Comparison of ENCODE assay signal across 13 cellular contexts in the genomic region with DNA sequence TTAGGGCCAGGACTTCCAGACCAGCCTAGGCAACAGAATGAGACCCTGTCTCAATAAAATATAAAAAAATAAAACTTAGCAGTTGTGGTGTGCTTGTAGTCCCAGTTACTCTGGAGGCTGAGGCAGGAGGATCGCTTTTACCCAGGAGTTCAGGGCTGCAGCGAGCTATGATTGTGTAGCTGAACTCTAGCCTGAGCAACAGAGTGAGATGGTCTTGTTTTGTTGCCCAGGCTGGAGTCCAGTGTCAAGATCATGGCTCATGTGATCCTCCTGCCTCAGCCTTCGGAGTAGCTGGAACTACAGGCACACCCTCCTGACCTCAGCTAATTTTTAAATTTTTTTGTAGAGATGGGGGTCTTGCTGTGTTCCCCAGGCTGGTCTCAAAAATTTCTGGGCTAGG. TPM values are rescaled to one million over a fixed set of nuclear protein-coding genes. Genes with fewer than 3 reads are reported as not detected.
A peak's percentile ranks its signal among the peaks of the same experiment; 100 is the strongest.
DNase-seq lines count a peak whose midpoint lies in the region; ATAC-seq and TF ChIP-seq lines count a peak whose summit lies in the region.
"Had no signal": no experiment of that assay in that cellular context is flagged by ENCODE, and none has a peak within 500 bp of the region (broad histone marks: within the 10 kb centered on the region; RNA-seq: fewer than 3 reads in every experiment).

No MANE protein-coding gene starts in this region.

- no peaks in the 10 kb centered on the region for H3K36me3 Mint-ChIP-seq in CD4-positive, CD25-positive, alpha-beta regulatory T cell

- H3K79me2 ChIP-seq in OCI-LY7 (ENCODE audit: insufficient read depth, low read depth, low read length), result no peaks in the 10 kb centered on the region; the same call in 1 of the 2 replicates

- H3K9me3 ChIP-seq in CD4-positive, CD25-positive, alpha-beta regulatory T cell (ENCODE audit: control insufficient read depth in 2 of 2, low read length in 2 of 2), result no peaks in the 10 kb centered on the region
- H3K9me3 ChIP-seq in RWPE2 (ENCODE audit: severe bottlenecking), result no peaks in the 10 kb centered on the region
- peaks cover 0 to 3% (median 0%) of the 10 kb centered on the region in 4 donors for H3K9me3 ChIP-seq in esophagus muscularis mucosa
- no peaks in the 10 kb centered on the region for H3K9me3 ChIP-seq in sigmoid colon
- no peaks in the 10 kb centered on the region for H3K9me3 ChIP-seq in OCI-LY7 (ENCODE audit: low read length)

- H3K4me3 ChIP-seq in CD4-positive, CD25-positive, alpha-beta regulatory T cell (ENCODE audit: low read depth, low read length), result no peak overlapping the region
- H3K4me3 ChIP-seq in RWPE2 (ENCODE audit: severe bottlenecking), result no peak overlapping the region
- H3K4me3 ChIP-seq in esophagus muscularis mucosa, result no peak overlapping the region
- H3K4me3 ChIP-seq in sigmoid colon, result no peak overlapping the region
- H3K4me3 ChIP-seq in OCI-LY7 (ENCODE audit: low read depth, low read length, poor library complexity, severe bottlenecking), result no peak overlapping the region

- no peak for DNase-seq in CD4-positive, CD25-positive, alpha-beta regulatory T cell
- DNase-seq in RWPE2 (ENCODE audit: low spot score), result no peak
- DNase-seq in esophagus muscularis mucosa (ENCODE audit: extremely low spot score), result no peak
- no peak for DNase-seq in sigmoid colon
- DNase-seq in sciatic nerve (ENCODE audit: low spot score), result no peak
- no peak for DNase-seq in islet precursor cell
- DNase-seq in OCI-LY7 (ENCODE audit: low spot score), result no peak
- DNase-seq: activated T-cell treated with anti-CD3 and anti-CD28 coated beads, Interleukin-2, amount 50 U/mL, for 72 hours; DND-41; kidney glomerular epithelial cell; NCI-H2107 had no signal

- TF ChIP-seq CTCF in RWPE2 (IDR thresholded peaks at IDR 0.05; ENCODE audit: poor library complexity, severe bottlenecking), result no peak
- no peak for TF ChIP-seq CTCF in esophagus muscularis mucosa (IDR thresholded peaks at IDR 0.05)
- TF ChIP-seq CTCF in sigmoid colon (IDR thresholded peaks at IDR 0.05), result no peak
- no peak for TF ChIP-seq CTCF in OCI-LY7 (conservative IDR thresholded peaks at IDR 0.05; ENCODE audit: low read length)

- no peak overlapping the region for H2AFZ ChIP-seq in OCI-LY7 (ENCODE audit: low read length)

- H4K20me1 ChIP-seq in OCI-LY7 (ENCODE audit: insufficient read depth, low read length), result no peaks in the 10 kb centered on the region

- no TSS peak for BruUV-seq in OCI-LY7 (replicated peaks; lab: Mats Ljungman, UMichigan)

- peaks cover 14% of the 10 kb centered on the region for H3K27me3 Mint-ChIP-seq in CD4-positive, CD25-positive, alpha-beta regulatory T cell

- peak overlapping the region; percentile 72 to 93 (median 90) for H3K27ac Mint-ChIP-seq in CD4-positive, CD25-positive, alpha-beta regulatory T cell
- H3K27ac Mint-ChIP-seq: activated T-cell treated with anti-CD3 and anti-CD28 coated beads, Interleukin-2, amount 50 U/mL, for 72 hours had no signal

- intact Hi-C loops in esophagus muscularis mucosa (cut with DNase I) (no loop called here), sigmoid colon (cut with DNase I) (no loop called here), sciatic nerve (cut with DNase I) (no loop called here), OCI-LY7 (cut with micrococcal nuclease; ENCODE audit: unreplicated experiment) (no loop called here)

- H3K9me3 Mint-ChIP-seq in CD4-positive, CD25-positive, alpha-beta regulatory T cell, result peaks cover 0 to 3% (median 0%) of the 10 kb centered on the region in 7 donors
- H3K9me3 Mint-ChIP-seq: activated T-cell treated with anti-CD3 and anti-CD28 coated beads, Interleukin-2, amount 50 U/mL, for 72 hours had no signal

- H3K27ac ChIP-seq in CD4-positive, CD25-positive, alpha-beta regulatory T cell (ENCODE audit: insufficient read depth, low read length, poor library complexity, severe bottlenecking), result peak overlapping the region; percentile 100
- H3K27ac ChIP-seq in RWPE2 (ENCODE audit: poor library complexity, severe bottlenecking) (peak overlapping the region; percentile 99), esophagus muscularis mucosa (replicated peaks in 1 of 4) (peak overlapping the region; percentile 97 to 99 (median 99)), sigmoid colon (peak overlapping the region; percentile 97 to 100 (median 98)), OCI-LY7 (ENCODE audit: low read depth, low read length, poor library complexity, severe bottlenecking) (no peak overlapping the region)

- peaks cover 0 to 30% (median 17%) of the 10 kb centered on the region in 4 donors for H3K4me1 Mint-ChIP-seq in CD4-positive, CD25-positive, alpha-beta regulatory T cell

- CTCF ChIA-PET in OCI-LY7 (lab: Charles Lee; ENCODE audit: unreplicated experiment), result no interaction called here

- POLR2A ChIA-PET in OCI-LY7 (lab: Charles Lee), result interaction anchor here (0.5 kb wide), 1 partner anchor 9 kb away, joined by 3 read pairs; no protein-coding TSS in a partner anchor

- TF ChIP-seq POLR2A in esophagus muscularis mucosa (IDR thresholded peaks at IDR 0.05; ENCODE audit: low read depth) (no peak), sigmoid colon (IDR thresholded peaks at IDR 0.05) (no peak)

- TF ChIP-seq EP300 in esophagus muscularis mucosa (IDR thresholded peaks at IDR 0.05) (no peak), sigmoid colon (IDR thresholded peaks at IDR 0.05) (no peak)

- WGBS in esophagus muscularis mucosa, result 100% methylated on average over 2 of the region's 3 CpGs
- WGBS in sigmoid colon, 2 donors, result 76 to 80% methylated on average over 3 of the region's 3 CpGs

- H3K4me1 ChIP-seq in CD4-positive, CD25-positive, alpha-beta regulatory T cell (ENCODE audit: control insufficient read depth, insufficient read depth, low read length, poor library complexity, severe bottlenecking), result peaks cover 73% of the 10 kb centered on the region
- H3K4me1 ChIP-seq in RWPE2 (ENCODE audit: insufficient read depth, poor library complexity, severe bottlenecking) (peaks cover 59% of the 10 kb centered on the region), esophagus muscularis mucosa (peaks cover 58 to 86% (median 80%) of the 10 kb centered on the region in 4 donors), sigmoid colon (peaks cover 0 to 67% (median 66%) of the 10 kb centered on the region in 4 donors), OCI-LY7 (ENCODE audit: insufficient read depth, low read length, poor library complexity, severe bottlenecking) (peaks cover 77% of the 10 kb centered on the region)

- H3K4me2 ChIP-seq in OCI-LY7 (ENCODE audit: low read length), result no peak overlapping the region

- no peaks in the 10 kb centered on the region for H3K36me3 ChIP-seq in CD4-positive, CD25-positive, alpha-beta regulatory T cell (ENCODE audit: control insufficient read depth, insufficient read depth, low read length)
- H3K36me3 ChIP-seq in RWPE2 (ENCODE audit: low read depth), result peaks cover 3% of the 10 kb centered on the region
- H3K36me3 ChIP-seq in esophagus muscularis mucosa, result no peaks in the 10 kb centered on the region
- no peaks in the 10 kb centered on the region for H3K36me3 ChIP-seq in sigmoid colon
- no peaks in the 10 kb centered on the region for H3K36me3 ChIP-seq in OCI-LY7 (ENCODE audit: insufficient read depth, low read length)

- no peak overlapping the region for H3K4me3 Mint-ChIP-seq in CD4-positive, CD25-positive, alpha-beta regulatory T cell

- no peak for ATAC-seq in CD4-positive, CD25-positive, alpha-beta regulatory T cell (ENCODE audit: low read depth in 2 of 2)
- ATAC-seq in RWPE2 (ENCODE audit: low read depth) (no peak), sciatic nerve (no peak), GM18873 (IDR thresholded peaks at IDR 0.05; ENCODE audit: low FRiP score, unreplicated experiment) (no peak)
- ATAC-seq: activated T-cell treated with anti-CD3 and anti-CD28 coated beads, Interleukin-2, amount 50 U/mL, for 72 hours had no signal

- no peaks in the 10 kb centered on the region for H3K27me3 ChIP-seq in CD4-positive, CD25-positive, alpha-beta regulatory T cell (ENCODE audit: control insufficient read depth, insufficient read depth, low read length)
- H3K27me3 ChIP-seq in RWPE2 (ENCODE audit: insufficient read depth, poor library complexity, severe bottlenecking) (no peaks in the 10 kb centered on the region), esophagus muscularis mucosa (no peaks in the 10 kb centered on the region), sigmoid colon (no peaks in the 10 kb centered on the region)

- no peaks in the 10 kb centered on the region for H3K9me2 ChIP-seq in OCI-LY7 (ENCODE audit: insufficient read depth, low read length)

RNA-seq across cellular contexts. Expression of a gene that starts 4.3 kb away (rescaled TPM):
- total RNA-seq in CD4-positive, CD25-positive, alpha-beta regulatory T cell, result 2,802 TPM
- polyA plus RNA-seq in CD4-positive, CD25-positive, alpha-beta regulatory T cell, result 100 to 1,000 TPM; 582 to 986 (median 765) TPM
- total RNA-seq in esophagus muscularis mucosa, result 1,000 to 10,000 TPM in 1 of 4 donors, 100 to 1,000 TPM in 2, 10 to 100 TPM in 1; 82.2 to 1,609 (median 182) TPM
- 1,000 to 10,000 TPM in 1 of 4 donors, 100 to 1,000 TPM in 3; 125 to 1,252 (median 504) TPM for total RNA-seq in sigmoid colon
- polyA plus RNA-seq in sigmoid colon, result 100 to 1,000 TPM in 2 of 3 donors, 10 to 100 TPM in 1; 91.6 to 289 (median 249) TPM
- 279 TPM for total RNA-seq in sciatic nerve
- total RNA-seq in OCI-LY7 (2014; rRNA removed; shearing (Covaris generic)), result 43.7 and 45.5 TPM in 2 replicates
- 31.8 TPM in 2 replicates for total RNA-seq in OCI-LY7 (2022)

RNA-seq across cellular contexts. Expression of a gene that starts 11.6 kb away (rescaled TPM):
- total RNA-seq in CD4-positive, CD25-positive, alpha-beta regulatory T cell, result 16.9 TPM
- polyA plus RNA-seq in CD4-positive, CD25-positive, alpha-beta regulatory T cell, result 1 to 10 TPM in 3 of 4 donors, under 1 TPM in 1; 0.24 to 1.9 (median 1.6) TPM
- total RNA-seq in esophagus muscularis mucosa (10 to 100 TPM in 3 of 4 donors, 1 to 10 TPM in 1; 7.1 to 17.0 (median 12.6) TPM), sigmoid colon (10 to 100 TPM; 10.2 to 37.9 (median 12.7) TPM), sciatic nerve (45.1 TPM), OCI-LY7 (2022) (28.8 and 29.4 TPM in 2 replicates)
- 10 to 100 TPM; 36.0 to 80.4 (median 42.1) TPM for polyA plus RNA-seq in sigmoid colon
- total RNA-seq in OCI-LY7 (2014; rRNA removed; shearing (Covaris generic)), result 7.4 and 9.1 TPM in 2 replicates

RNA-seq across cellular contexts. Expression of a gene that starts 14.7 kb away (rescaled TPM):
- total RNA-seq in CD4-positive, CD25-positive, alpha-beta regulatory T cell, result 74.0 TPM
- polyA plus RNA-seq in CD4-positive, CD25-positive, alpha-beta regulatory T cell, result 100 to 1,000 TPM; 326 to 380 (median 341) TPM
- 100 to 1,000 TPM; 236 to 275 (median 250) TPM for total RNA-seq in esophagus muscularis mucosa
- total RNA-seq in sigmoid colon, result 100 to 1,000 TPM; 248 to 312 (median 264) TPM
- 100 to 1,000 TPM; 277 to 379 (median 284) TPM for polyA plus RNA-seq in sigmoid colon
- 117 TPM for total RNA-seq in sciatic nerve
- total RNA-seq in OCI-LY7 (2014; rRNA removed; shearing (Covaris generic)), result 344 and 399 TPM in 2 replicates
- 345 and 357 TPM in 2 replicates for total RNA-seq in OCI-LY7 (2022)

RNA-seq across cellular contexts. Expression of a gene that starts 14.9 kb away (rescaled TPM):
- total RNA-seq in CD4-positive, CD25-positive, alpha-beta regulatory T cell, result 2.8 TPM
- 10 to 100 TPM in 1 of 4 donors, 1 to 10 TPM in 1, under 1 TPM in 1, not detected in 1; 0.66 to 13.9 (median 4.8) TPM for polyA plus RNA-seq in CD4-positive, CD25-positive, alpha-beta regulatory T cell
- under 1 TPM in 1 of 4 donors, not detected in 3; 0.65 TPM for total RNA-seq in esophagus muscularis mucosa
- total RNA-seq in sigmoid colon, result not detected
- polyA plus RNA-seq in sigmoid colon, result 1 to 10 TPM in 2 of 3 donors, not detected in 1; 2.5 to 2.8 TPM
- 2.4 TPM for total RNA-seq in sciatic nerve
- total RNA-seq in OCI-LY7 (2014; rRNA removed; shearing (Covaris generic)), result not detected in 2 replicates
- 42.7 and 42.8 TPM in 2 replicates for total RNA-seq in OCI-LY7 (2022)
- total RNA-seq: HT1080 had no signal

RNA-seq across cellular contexts. Expression of a gene that starts 19.4 kb away (rescaled TPM):
- 4.7 TPM for total RNA-seq in CD4-positive, CD25-positive, alpha-beta regulatory T cell
- 10 to 100 TPM; 18.7 to 27.5 (median 23.4) TPM for polyA plus RNA-seq in CD4-positive, CD25-positive, alpha-beta regulatory T cell
- total RNA-seq in esophagus muscularis mucosa, result 1 to 10 TPM; 2.7 to 6.6 (median 4.2) TPM
- 1 to 10 TPM; 1.9 to 3.7 (median 3.0) TPM for total RNA-seq in sigmoid colon
- 10 to 100 TPM in 1 of 3 donors, 1 to 10 TPM in 2; 6.2 to 22.1 (median 7.2) TPM for polyA plus RNA-seq in sigmoid colon
- 5.1 TPM for total RNA-seq in sciatic nerve
- total RNA-seq in OCI-LY7 (2014; rRNA removed; shearing (Covaris generic)), result 115 and 130 TPM in 2 replicates
- total RNA-seq in OCI-LY7 (2022), result 86.0 and 90.5 TPM in 2 replicates
